9 cellular contexts compared by ENCODE assay signal in the genomic region with DNA sequence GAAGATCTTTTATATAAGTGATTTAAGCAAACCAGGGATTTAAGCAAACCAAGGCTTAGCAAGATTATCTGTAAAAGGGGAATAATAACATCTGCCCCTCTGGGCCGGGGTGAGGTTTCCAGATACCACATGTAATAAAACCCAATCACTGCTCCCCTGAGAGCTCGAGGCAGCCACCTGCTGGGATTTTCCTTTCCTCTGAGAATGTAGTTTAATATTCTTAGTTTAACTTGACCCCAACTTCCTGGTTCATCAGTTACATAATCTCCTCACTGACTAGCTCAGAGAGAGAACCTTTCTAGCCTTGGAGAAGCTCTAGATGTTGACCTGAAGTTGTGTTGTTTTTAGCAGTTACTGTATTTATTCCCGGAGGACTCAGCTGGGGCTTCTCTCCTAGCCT.
A peak's percentile ranks its signal among the peaks of the same experiment; 100 is the strongest.
DNase-seq lines count a peak whose midpoint lies in the region; ATAC-seq, FAIRE-seq and TF ChIP-seq lines count a peak whose summit lies in the region.
"Had no signal": no experiment of that assay in that cellular context is flagged by ENCODE, and none has a peak within 500 bp of the region (broad histone marks: within the 10 kb centered on the region; RNA-seq: fewer than 3 reads in every experiment).

No MANE protein-coding gene starts in this region.

- H3K9me3 Mint-ChIP-seq in type B pancreatic cell, result no peaks in the 10 kb centered on the region

- no peak for FAIRE-seq in bronchial epithelial cell (lab: Jason Lieb, UNC)

- peaks cover 10% of the 10 kb centered on the region for H3K36me3 Mint-ChIP-seq in type B pancreatic cell

- no peak for ATAC-seq in Right ventricle myocardium superior (ENCODE audit: poor library complexity)
- ATAC-seq in HG02763 (IDR thresholded peaks at IDR 0.05; ENCODE audit: unreplicated experiment), result no peak
- no peak for ATAC-seq in GM18498 (IDR thresholded peaks at IDR 0.05; ENCODE audit: unreplicated experiment)

- peaks cover 0 to 80% of the 10 kb centered on the region in 2 donors for H3K4me1 ChIP-seq in right atrium auricular region

- DNase-seq in right atrium auricular region (ENCODE audit: low spot score) (no peak), Right ventricle myocardium superior (no peak), NCI-H1436 treated with DMSO at 0.1 percent for 48 hours (lab: John Stamatoyannopoulos, UW) (peak; percentile 46), bronchial epithelial cell (ENCODE audit: low read depth) (peak; percentile 16), type B pancreatic cell (ENCODE audit: extremely low spot score, unreplicated experiment) (no peak)
- no peak for DNase-seq in stimulated activated CD4-positive, alpha-beta T cell treated with anti-CD3 and anti-CD28 coated beads, Interleukin-15, amount 100 ng/mL, for 24 hours
- DNase-seq: activated gamma-delta T cell treated with Interleukin-2 at 50 U/mL for 16 hours had no signal

- H3K4me3 Mint-ChIP-seq in type B pancreatic cell, result no peak overlapping the region

- intact Hi-C loops in Right ventricle myocardium superior (cut with DNase I), result no loop called here

- peak overlapping the region; percentile 34 for H3K27ac Mint-ChIP-seq in type B pancreatic cell

- no peak overlapping the region for H3K4me3 ChIP-seq in right atrium auricular region
- no peak overlapping the region for H3K4me3 ChIP-seq in bronchial epithelial cell (ENCODE audit: low read depth, low read length)

- TF ChIP-seq CTCF in right atrium auricular region (IDR thresholded peaks at IDR 0.05), result no peak
- no peak for TF ChIP-seq CTCF in bronchial epithelial cell (IDR thresholded peaks at IDR 0.05; ENCODE audit: insufficient read depth, low read length, severe bottlenecking)
- no peak for TF ChIP-seq CTCF in type B pancreatic cell (conservative IDR thresholded peaks at IDR 0.05)

- H3K27me3 ChIP-seq in right atrium auricular region (no peaks in the 10 kb centered on the region), bronchial epithelial cell (ENCODE audit: control insufficient read depth, insufficient read depth, low read length) (no peaks in the 10 kb centered on the region)

- H3K27me3 Mint-ChIP-seq in type B pancreatic cell, result no peaks in the 10 kb centered on the region

- H3K4me1 Mint-ChIP-seq in type B pancreatic cell (ENCODE audit: unreplicated experiment), result peaks cover 45% of the 10 kb centered on the region

- H3K9me3 ChIP-seq in right atrium auricular region, result no peaks in the 10 kb centered on the region

- H3K36me3 ChIP-seq in right atrium auricular region (no peaks in the 10 kb centered on the region), bronchial epithelial cell (ENCODE audit: control insufficient read depth, insufficient read depth, low read length) (no peaks in the 10 kb centered on the region)

- H3K27ac ChIP-seq in right atrium auricular region, result peak overlapping the region; percentile 58 to 71

Comparison
In these comparisons a context has a peak if more than half of its experiments do, and no peak if none do; other contexts are left out.
1. DNase-seq: peak in NCI-H1436 treated with DMSO at 0.1 percent for 48 hours (single experiment) and bronchial epithelial cell (single experiment); none in right atrium auricular region (single experiment), Right ventricle myocardium superior (single experiment), type B pancreatic cell (single experiment) and stimulated activated CD4-positive, alpha-beta T cell treated with anti-CD3 and anti-CD28 coated beads, Interleukin-15, amount 100 ng/mL, for 24 hours (single experiment).